ENCODE assay signal across 15 cellular contexts in the genomic region with DNA sequence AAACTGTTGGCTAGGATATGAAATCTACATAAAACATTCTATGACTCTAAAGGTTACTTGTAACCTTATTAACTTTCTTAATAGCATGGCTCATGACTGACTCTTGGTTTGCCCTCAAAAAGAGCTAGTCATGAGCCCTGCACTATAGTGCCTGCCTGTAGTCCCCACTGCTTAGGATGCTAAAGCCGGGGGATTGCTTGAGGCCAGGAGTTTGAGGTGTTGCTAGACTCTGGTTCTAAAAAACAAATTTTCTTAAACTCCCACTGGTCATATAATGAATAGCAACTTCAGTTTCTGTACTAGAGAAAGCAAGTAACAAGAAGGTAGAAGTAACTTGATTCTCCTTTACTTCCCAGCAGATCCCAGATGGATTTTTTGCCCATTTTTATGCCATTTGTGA. TPM values are rescaled to one million over a fixed set of nuclear protein-coding genes. Genes with fewer than 3 reads are reported as not detected.
DNase-seq lines count a peak whose midpoint lies in the region; ATAC-seq and TF ChIP-seq lines count a peak whose summit lies in the region.
"Had no signal": no experiment of that assay in that cellular context is flagged by ENCODE, and none has a peak within 500 bp of the region (broad histone marks: within the 10 kb centered on the region; RNA-seq: fewer than 3 reads in every experiment).

No MANE protein-coding gene starts in this region.

- POLR2A ChIA-PET in HCT116 (lab: Charles Lee) = no interaction called here

- no peak overlapping the region for H3K4me3 ChIP-seq in HCT116 (replicated peaks in 1 of 2; ENCODE audit: low read depth in 1 of 2, low read length in 2 of 2)
- H3K4me3 ChIP-seq in thyroid gland (replicated peaks in 1 of 3) = no peak overlapping the region
- H3K4me3 ChIP-seq: BLaER1, GM12878, HAP-1 had no signal

- intact Hi-C loops in HCT116 (cut with micrococcal nuclease) (no loop called here), thyroid gland (cut with DNase I) (no loop called here)

- H3K27ac ChIP-seq in HCT116 (ENCODE audit: low read depth, low read length) (no peak overlapping the region), thyroid gland (peak overlapping the region in 2 of 3 donors; percentile 27 to 49)
- H3K27ac ChIP-seq: 22Rv1, BLaER1 had no signal

- H3K4me1 ChIP-seq in HCT116 (ENCODE audit: control insufficient read depth in 1 of 2, insufficient read depth in 2 of 2, low read length in 2 of 2) (no peaks in the 10 kb centered on the region), thyroid gland (peaks cover 7 to 14% of the 10 kb centered on the region in 2 donors)
- H3K4me1 ChIP-seq: BLaER1, HAP-1 had no signal

- H2AFZ ChIP-seq in HCT116 (ENCODE audit: low read depth, low read length, poor library complexity, severe bottlenecking) = no peak overlapping the region

- H3K9me2 ChIP-seq in HCT116 (ENCODE audit: insufficient read depth) = no peaks in the 10 kb centered on the region

- TF ChIP-seq POLR2A in HCT116 (IDR thresholded peaks at IDR 0.05; ENCODE audit: borderline replicate concordance, extremely low read depth, insufficient read depth, insufficient read length) (no peak), thyroid gland (IDR thresholded peaks at IDR 0.05) (no peak)

- ATAC-seq in HCT116 (0 out of 2 replicates have a peak, but pooled peaks have one; percentile 20), HG02798 (IDR thresholded peaks at IDR 0.05; ENCODE audit: poor library complexity, unreplicated experiment) (no peak)
- ATAC-seq: GM12878 had no signal

- no peaks in the 10 kb centered on the region for H3K9me3 ChIP-seq in HCT116 (ENCODE audit: control insufficient read depth in 1 of 2, insufficient read depth in 1 of 2, low read depth in 1 of 2, low read length in 2 of 2)
- H3K9me3 ChIP-seq in thyroid gland = no peaks in the 10 kb centered on the region
- H3K9me3 ChIP-seq: BLaER1, HAP-1 had no signal

- no peak for TF ChIP-seq CTCF in HCT116 (IDR thresholded peaks at IDR 0.05 in 2 of 3, conservative IDR thresholded peaks at IDR 0.05 in 1 of 3; ENCODE audit: borderline replicate concordance in 1 of 3, insufficient read depth in 1 of 3, low read depth in 2 of 3, low read length in 2 of 3)
- TF ChIP-seq CTCF in thyroid gland (IDR thresholded peaks at IDR 0.05) = no peak

- no peaks in the 10 kb centered on the region for H3K79me2 ChIP-seq in HCT116 (ENCODE audit: insufficient read depth, low read length)

- no peak overlapping the region for H3K9ac ChIP-seq in HCT116 (ENCODE audit: low read length)
- H3K9ac ChIP-seq: BLaER1 had no signal

- H3K36me3 ChIP-seq in HCT116 (ENCODE audit: control insufficient read depth in 1 of 2, insufficient read depth in 2 of 2, low read length in 2 of 2) = no peaks in the 10 kb centered on the region
- no peaks in the 10 kb centered on the region for H3K36me3 ChIP-seq in thyroid gland

- BruUV-seq in HCT116 (replicated peaks; lab: Mats Ljungman, UMichigan) = no TSS peak

- peak; percentile 12 for DNase-seq in DMS 273 (lab: John Stamatoyannopoulos, UW; ENCODE audit: unreplicated experiment)
- no peak for DNase-seq in DMS 273 treated with DMSO at 0.1 percent for 48 hours (lab: John Stamatoyannopoulos, UW)
- no peak for DNase-seq in HCT116 (ENCODE audit: low read depth, low spot score)
- peak; percentile 23 for DNase-seq in RKO (ENCODE audit: low spot score)
- no peak for DNase-seq in thyroid gland
- DNase-seq in GDM1 (lab: John Stamatoyannopoulos, UW) = no peak
- DNase-seq in cerebellar nuclear complex (lab: John Stamatoyannopoulos, UW) = no peak
- DNase-seq: CD4-positive, alpha-beta memory T cell; IMR-90; KBM-7 had no signal

- CTCF ChIA-PET in HCT116 (lab: Charles Lee) = no interaction called here

- WGBS in thyroid gland, 2 donors = 82 to 91% methylated on average over 1 of the region's 1 CpG

- RAD21 ChIA-PET in HCT116 (lab: Charles Lee; ENCODE audit: low non-redundant PET in 1 of 2, low total read pairs in 2 of 2, uncharacterized antibody in 2 of 2, unreplicated experiment in 2 of 2) = no interaction called here

- no peak overlapping the region for H3K4me2 ChIP-seq in HCT116 (ENCODE audit: low read length)
- H3K4me2 ChIP-seq: BLaER1 had no signal

- TF ChIP-seq RAD21 in HCT116 (IDR thresholded peaks at IDR 0.05; ENCODE audit: low read depth) = no peak

- H3K27me3 ChIP-seq in HCT116 (ENCODE audit: insufficient read depth, low read length) = no peaks in the 10 kb centered on the region
- H3K27me3 ChIP-seq in thyroid gland = no peaks in the 10 kb centered on the region
- H3K27me3 ChIP-seq: BLaER1 had no signal

- no peaks in the 10 kb centered on the region for H4K20me1 ChIP-seq in HCT116 (ENCODE audit: insufficient read depth)
- H4K20me1 ChIP-seq: BLaER1 had no signal

TF ChIP-seq in HCT116, 20 proteins besides CTCF, POLR2A, EP300 and RAD21:
- TF ChIP-seq ELF1 (IDR thresholded peaks at IDR 0.05; ENCODE audit: borderline replicate concordance, low read depth) (no peak), YY1 (IDR thresholded peaks at IDR 0.05; ENCODE audit: extremely low read depth, insufficient replicate concordance, low read depth, low read length) (no peak), EZH2 (IDR thresholded peaks at IDR 0.05) (no peak), EGR1 (IDR thresholded peaks at IDR 0.05; ENCODE audit: low read depth) (no peak), EZH2phosphoT487 (IDR thresholded peaks at IDR 0.05; ENCODE audit: borderline replicate concordance) (no peak), SRF (IDR thresholded peaks at IDR 0.05; ENCODE audit: low read depth) (no peak)

RNA-seq across cellular contexts. Expression of gene NEXN, which starts 15.8 kb away (rescaled TPM):
- 0.15 TPM for total RNA-seq in HCT116 (2021; ENCODE audit: unreplicated experiment)
- polyA plus RNA-seq in HCT116 (2012) = 0.07 and 0.13 TPM in 2 replicates
- total RNA-seq in thyroid gland = 10 to 100 TPM in 3 of 4 donors, 1 to 10 TPM in 1; 5.7 to 16.5 (median 11.0) TPM

Comparison
In these comparisons a context has a peak if more than half of its experiments do, and no peak if none do; other contexts are left out.
1. DNase-seq: peak in DMS 273 (single experiment) and RKO (single experiment); none in DMS 273 treated with DMSO at 0.1 percent for 48 hours (single experiment), HCT116 (single experiment), thyroid gland (0 of 2), GDM1 (single experiment) and cerebellar nuclear complex (0 of 2).